21 cellular contexts compared by ENCODE assay signal in the genomic region with DNA sequence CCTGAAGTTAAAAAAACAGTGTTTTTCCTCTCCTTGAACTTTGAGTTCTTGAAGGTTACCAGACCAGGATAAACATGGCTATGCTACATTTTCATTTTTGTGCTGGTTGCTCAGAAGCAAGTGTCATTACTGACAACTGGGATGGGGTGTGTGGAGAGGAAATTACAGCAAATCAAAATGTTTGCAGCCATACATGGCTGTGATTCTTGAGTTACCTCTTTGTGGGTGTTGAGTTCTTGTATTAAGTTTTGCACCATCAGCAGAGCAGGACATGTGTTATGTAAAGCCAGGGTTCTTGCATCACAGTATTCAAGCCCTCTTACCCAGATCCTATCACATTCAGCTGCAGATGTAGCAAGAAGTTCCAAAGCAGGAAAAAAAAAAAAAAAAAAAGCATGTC. TPM values are rescaled to one million over a fixed set of nuclear protein-coding genes. Genes with fewer than 3 reads are reported as not detected.
DNase-seq lines count a peak whose midpoint lies in the region; ATAC-seq and TF ChIP-seq lines count a peak whose summit lies in the region.
"Had no signal": no experiment of that assay in that cellular context is flagged by ENCODE, and none has a peak within 500 bp of the region (broad histone marks: within the 10 kb centered on the region; RNA-seq: fewer than 3 reads in every experiment).

No MANE protein-coding gene starts in this region.

- H3K27me3 Mint-ChIP-seq in type B pancreatic cell = peaks cover 3% of the 10 kb centered on the region
- H3K27me3 Mint-ChIP-seq: activated naive CD8-positive, alpha-beta T cell; stimulated activated naive B cell treated with anti-CD40 and anti-IgM and Interleukin-4, amounts not matched to agents 10 μg/mL and 1 μg/mL and 100 μg/mL, for 72 hours had no signal

- H3K4me3 Mint-ChIP-seq in type B pancreatic cell = no peak overlapping the region
- H3K4me3 Mint-ChIP-seq: activated naive CD8-positive, alpha-beta T cell; nephron; stimulated activated naive B cell treated with anti-CD40 and anti-IgM and Interleukin-4, amounts not matched to agents 10 μg/mL and 1 μg/mL and 100 μg/mL, for 72 hours had no signal

- H3K36me3 Mint-ChIP-seq in type B pancreatic cell = no peaks in the 10 kb centered on the region
- H3K36me3 Mint-ChIP-seq: activated naive CD8-positive, alpha-beta T cell; stimulated activated naive B cell treated with anti-CD40 and anti-IgM and Interleukin-4, amounts not matched to agents 10 μg/mL and 1 μg/mL and 100 μg/mL, for 72 hours had no signal

- no peaks in the 10 kb centered on the region for H3K36me3 ChIP-seq in right lobe of liver
- H3K36me3 ChIP-seq: left ventricle myocardium inferior, uterus had no signal

- no peaks in the 10 kb centered on the region for H3K9me3 ChIP-seq in right lobe of liver
- H3K9me3 ChIP-seq: left ventricle myocardium inferior, uterus had no signal

- peaks cover 0 to 30% (median 15%) of the 10 kb centered on the region in 4 donors for H3K4me1 ChIP-seq in right lobe of liver
- H3K4me1 ChIP-seq: uterus had no signal

- intact Hi-C loops in right lobe of liver (cut with DNase I) = loop anchor here (5.0 to 10.0 kb wide), 2 partner anchors 468 to 471 kb away; no protein-coding TSS in a partner anchor

- no peak overlapping the region for H3K27ac ChIP-seq in HL-60 (replicated peaks)
- H3K27ac ChIP-seq in right lobe of liver = peak overlapping the region in 1 of 3 donors; percentile 63
- H3K27ac ChIP-seq: left ventricle myocardium inferior, uterus had no signal

- H3K9me3 Mint-ChIP-seq in type B pancreatic cell = no peaks in the 10 kb centered on the region
- H3K9me3 Mint-ChIP-seq: nephron; stimulated activated naive B cell treated with anti-CD40 and anti-IgM and Interleukin-4, amounts not matched to agents 10 μg/mL and 1 μg/mL and 100 μg/mL, for 72 hours had no signal

- H3K4me3 ChIP-seq in HL-60 (replicated peaks; ENCODE audit: insufficient read depth, low read length) (no peak overlapping the region), right lobe of liver (no peak overlapping the region)
- H3K4me3 ChIP-seq: left ventricle myocardium inferior, uterus had no signal

- H3K27me3 ChIP-seq in HL-60 (ENCODE audit: insufficient read depth, poor library complexity, severe bottlenecking) (peaks cover 4% of the 10 kb centered on the region), right lobe of liver (no peaks in the 10 kb centered on the region)
- H3K27me3 ChIP-seq: uterus had no signal

- no peak for TF ChIP-seq POLR2A in right lobe of liver (IDR thresholded peaks at IDR 0.05)

- DNase-seq in AG08395 (ENCODE audit: low spot score) = peak; percentile 17
- peak; percentile 34 to 60 for DNase-seq in HL-60 (ENCODE audit: low read depth in 1 of 2, low spot score in 1 of 2)
- DNase-seq in amniotic epithelial cell (ENCODE audit: low read depth) = peak; percentile 87
- peak in 1 of 3 donors; percentile 56 for DNase-seq in right lobe of liver
- DNase-seq in ureter (ENCODE audit: low spot score) = no peak
- no peak for DNase-seq in type B pancreatic cell (ENCODE audit: extremely low spot score, unreplicated experiment)
- DNase-seq in NCI-H2107 (lab: John Stamatoyannopoulos, UW) = no peak
- DNase-seq: activated CD4-positive, alpha-beta T cell treated with anti-CD3 and anti-CD28 coated beads for 48 hours; cerebellar nuclear complex; DMS53; left ventricle myocardium inferior; NCI-H1930; NCI-H69; stimulated activated naive B cell treated with anti-CD40 and anti-IgM and Interleukin-4, amounts not matched to agents 10 μg/mL and 1 μg/mL and 100 μg/mL, for 72 hours; T-helper 9 cell; uterus had no signal

- TF ChIP-seq CTCF in HL-60 (IDR thresholded peaks at IDR 0.05; ENCODE audit: insufficient read depth, low read length) (no peak), right lobe of liver (IDR thresholded peaks at IDR 0.05) (no peak), type B pancreatic cell (conservative IDR thresholded peaks at IDR 0.05) (no peak)

- peaks cover 11% of the 10 kb centered on the region for H3K4me1 Mint-ChIP-seq in type B pancreatic cell (ENCODE audit: unreplicated experiment)
- H3K4me1 Mint-ChIP-seq: nephron had no signal

- peak; percentile 70 to 83 (median 81) for ATAC-seq in right lobe of liver
- ATAC-seq in GM21576 (IDR thresholded peaks at IDR 0.05; ENCODE audit: unreplicated experiment) = no peak
- ATAC-seq: HCT116; stimulated activated naive B cell treated with anti-CD40 and anti-IgM and Interleukin-4, amounts not matched to agents 10 μg/mL and 1 μg/mL and 100 μg/mL, for 72 hours had no signal

- H3K27ac Mint-ChIP-seq in type B pancreatic cell = no peak overlapping the region
- H3K27ac Mint-ChIP-seq: activated naive CD8-positive, alpha-beta T cell; nephron; stimulated activated naive B cell treated with anti-CD40 and anti-IgM and Interleukin-4, amounts not matched to agents 10 μg/mL and 1 μg/mL and 100 μg/mL, for 72 hours had no signal

RNA-seq across cellular contexts. Expression of gene ATOSA, which starts 53.9 kb away (rescaled TPM):
- 10 to 100 TPM; 18.9 to 52.9 (median 35.4) TPM for total RNA-seq in right lobe of liver
- total RNA-seq in ureter = 63.5 TPM
- total RNA-seq in type B pancreatic cell (ENCODE audit: low replicate concordance) = 35.4 and 37.7 TPM in 2 replicates

RNA-seq across cellular contexts. Expression of gene ONECUT1, which starts 57.1 kb away (rescaled TPM):
- total RNA-seq in right lobe of liver (10 to 100 TPM; 41.3 to 58.2 (median 52.5) TPM), ureter (not detected), type B pancreatic cell (ENCODE audit: low replicate concordance) (11.0 and 11.1 TPM in 2 replicates)
- total RNA-seq: endothelial cell of umbilical vein, left ventricle myocardium inferior, uterus had no signal

Comparison
In these comparisons a context has a peak if more than half of its experiments do, and no peak if none do; other contexts are left out.
1. DNase-seq: peak in AG08395 (single experiment), HL-60 (2 of 2) and amniotic epithelial cell (single experiment); none in ureter (single experiment), type B pancreatic cell (single experiment) and NCI-H2107 (single experiment).
2. RNA of gene ONECUT1, which starts 57.1 kb away (total RNA-seq): 41.3 to 58.2 TPM in right lobe of liver and 11.0 to 11.1 TPM in type B pancreatic cell; not detected in ureter (single experiment); every median in the first group is over 10 times any median in the second.